20 cellular contexts compared by ENCODE assay signal in genomic region chr2:99821039-99821438, GRCh38.
DNase-seq lines count a peak whose midpoint lies in the region; ATAC-seq and TF ChIP-seq lines count a peak whose summit lies in the region.
"Had no signal": no experiment of that assay in that cellular context is flagged by ENCODE, and none has a peak within 500 bp of the region (broad histone marks: within the 10 kb centered on the region; RNA-seq: fewer than 3 reads in every experiment).

No MANE protein-coding gene starts in this region.

- H3K9me3 ChIP-seq in IMR-90 (ENCODE audit: control insufficient read depth, insufficient read depth, low read length) (no peaks in the 10 kb centered on the region), neutrophil (no peaks in the 10 kb centered on the region)
- no peaks in the 10 kb centered on the region for H3K9me3 ChIP-seq in naive thymus-derived CD4-positive, alpha-beta T cell (ENCODE audit: control insufficient read depth in 2 of 3, low read length in 3 of 3)
- H3K9me3 ChIP-seq: colonic mucosa had no signal

- H4K20me1 ChIP-seq in IMR-90 (ENCODE audit: insufficient read depth, low read length): no peaks in the 10 kb centered on the region

- DNase-seq in NCI-H748 (lab: John Stamatoyannopoulos, UW; ENCODE audit: unreplicated experiment) (peak; percentile 3), NCI-H748 treated with DMSO at 0.1 percent for 48 hours (lab: John Stamatoyannopoulos, UW) (no peak), IMR-90 (no peak)
- DNase-seq in activated CD4-positive, alpha-beta T cell treated with anti-CD3 and anti-CD28 coated beads, Interleukin-2, amount 50 U/mL, for 1 hour: no peak
- no peak for DNase-seq in naive thymus-derived CD4-positive, alpha-beta T cell
- DNase-seq: activated CD4-positive, alpha-beta T cell treated with anti-CD3 and anti-CD28 coated beads for 4 hours; activated naive CD8-positive, alpha-beta T cell treated with anti-CD3 and anti-CD28 coated beads, Interleukin-2, amount 10 ng/mL, durations not matched to agents 7 days and 5 days; colonic mucosa; DMS79 treated with DMSO at 0.1 percent for 48 hours; natural killer cell; NCI-H2107 had no signal

- peaks cover 0 to 22% (median 7%) of the 10 kb centered on the region in 5 donors for H3K36me3 Mint-ChIP-seq in naive thymus-derived CD4-positive, alpha-beta T cell
- H3K36me3 Mint-ChIP-seq: activated naive CD8-positive, alpha-beta T cell treated with anti-CD3 and anti-CD28 coated beads, Interleukin-2, amount 10 ng/mL, durations not matched to agents 7 days and 5 days; natural killer cell had no signal

- H3K4me3 Mint-ChIP-seq in naive thymus-derived CD4-positive, alpha-beta T cell: no peak overlapping the region
- H3K4me3 Mint-ChIP-seq: activated naive CD8-positive, alpha-beta T cell treated with anti-CD3 and anti-CD28 coated beads, Interleukin-2, amount 10 ng/mL, durations not matched to agents 7 days and 5 days; activated T-helper 17 cell treated with anti-CD3 and anti-CD28 coated beads, Interleukin-2, amount 50 U/mL, for 72 hours; brain; IgD-negative memory B cell; natural killer cell had no signal

- peak overlapping the region; percentile 23; the same call in 1 of the 2 replicates for H2AK5ac ChIP-seq in IMR-90 (ENCODE audit: low read depth, low read length)

- no CpG with 5 or more reads among the region's 3 CpGs for WGBS in IMR-90 (ENCODE audit: extremely low coverage in 2 of 2, insufficient read length in 1 of 2), 2 experiments

- H2AK9ac ChIP-seq in IMR-90 (replicated peaks; ENCODE audit: low read depth, low read length, poor library complexity): no peak overlapping the region

- peaks cover 0 to 5% (median 0%) of the 10 kb centered on the region in 11 donors for H3K9me3 Mint-ChIP-seq in naive thymus-derived CD4-positive, alpha-beta T cell
- H3K9me3 Mint-ChIP-seq: activated naive CD8-positive, alpha-beta T cell treated with anti-CD3 and anti-CD28 coated beads, Interleukin-2, amount 10 ng/mL, durations not matched to agents 7 days and 5 days; activated T-helper 17 cell treated with anti-CD3 and anti-CD28 coated beads, Interleukin-2, amount 50 U/mL, for 72 hours; IgD-negative memory B cell; natural killer cell had no signal

- in situ Hi-C loops in IMR-90 (cut with MboI; ENCODE audit: low sequenced_read_pairs): no loop called here

- H3K27ac ChIP-seq in IMR-90 (ENCODE audit: insufficient read depth, low read length) (no peak overlapping the region), neutrophil (no peak overlapping the region)
- H3K27ac ChIP-seq in naive thymus-derived CD4-positive, alpha-beta T cell (ENCODE audit: low read depth, low read length): no peak overlapping the region
- H3K27ac ChIP-seq: colonic mucosa, hepatocyte, HL-60, RWPE1 had no signal

- no peak overlapping the region for H2AFZ ChIP-seq in IMR-90 (replicated peaks; ENCODE audit: low read length, poor library complexity)
- H2AFZ ChIP-seq: hepatocyte had no signal

- H3K4me1 Mint-ChIP-seq in naive thymus-derived CD4-positive, alpha-beta T cell: peaks cover 0 to 2% (median 0%) of the 10 kb centered on the region in 7 donors
- H3K4me1 Mint-ChIP-seq: activated naive CD8-positive, alpha-beta T cell treated with anti-CD3 and anti-CD28 coated beads, Interleukin-2, amount 10 ng/mL, durations not matched to agents 7 days and 5 days; activated T-helper 17 cell treated with anti-CD3 and anti-CD28 coated beads, Interleukin-2, amount 50 U/mL, for 72 hours; natural killer cell had no signal

- dilution Hi-C loops in IMR-90 (cut with HindIII; ENCODE audit: low sequenced_read_pairs, unreplicated experiment): no loop called here

- no peaks in the 10 kb centered on the region for H3K27me3 ChIP-seq in IMR-90 (ENCODE audit: control insufficient read depth, insufficient read depth, low read length)
- no peaks in the 10 kb centered on the region for H3K27me3 ChIP-seq in neutrophil
- no peaks in the 10 kb centered on the region for H3K27me3 ChIP-seq in naive thymus-derived CD4-positive, alpha-beta T cell (ENCODE audit: control insufficient read depth in 2 of 2, insufficient read depth in 2 of 2, low read length in 2 of 2)
- H3K27me3 ChIP-seq: colonic mucosa, hepatocyte had no signal

- peak overlapping the region; percentile 65; the same call in 1 of the 2 replicates for H2BK120ac ChIP-seq in IMR-90 (ENCODE audit: low read depth, low read length)

- H3K4me1 ChIP-seq in IMR-90 (ENCODE audit: control insufficient read depth, insufficient read depth, low read length) (peaks cover 12% of the 10 kb centered on the region), neutrophil (ENCODE audit: control insufficient read depth in 1 of 2, insufficient read depth in 1 of 2, low read depth in 1 of 2, low read length in 1 of 2) (no peaks in the 10 kb centered on the region)
- no peaks in the 10 kb centered on the region for H3K4me1 ChIP-seq in naive thymus-derived CD4-positive, alpha-beta T cell (ENCODE audit: control insufficient read depth in 2 of 2, insufficient read depth in 2 of 2, low read length in 2 of 2)
- H3K4me1 ChIP-seq: colonic mucosa had no signal

- H4K5ac ChIP-seq in IMR-90 (ENCODE audit: low read depth, low read length): peak overlapping the region; percentile 45; the same call in 1 of the 2 replicates

- POLR2A ChIA-PET in IMR-90 (lab: Charles Lee; ENCODE audit: unreplicated experiment): no interaction called here
- POLR2A ChIA-PET in naive thymus-derived CD4-positive, alpha-beta T cell (lab: Charles Lee): no interaction called here

- no peak for TF ChIP-seq RAD21 in IMR-90 (IDR thresholded peaks at IDR 0.05; ENCODE audit: low read length)

- H4K8ac ChIP-seq in IMR-90 (ENCODE audit: low read depth in 2 of 2, low read length in 2 of 2): no peak overlapping the region; a peak in 1 of 4 replicates

- peaks cover 4 to 22% of the 10 kb centered on the region in 2 experiments for H3K79me1 ChIP-seq in IMR-90 (ENCODE audit: low read depth in 1 of 2, low read length in 2 of 2)

- TF ChIP-seq CTCF in IMR-90 (conservative IDR thresholded peaks at IDR 0.05; ENCODE audit: low read depth, low read length) (no peak), neutrophil (IDR thresholded peaks at IDR 0.05) (peak; percentile 43)

- H3K18ac ChIP-seq in IMR-90 (ENCODE audit: low read depth, low read length): no peak overlapping the region

- no peak overlapping the region for H2BK15ac ChIP-seq in IMR-90 (ENCODE audit: low read depth, low read length)

- peaks cover 0 to 4% (median 0%) of the 10 kb centered on the region in 5 donors for H3K27me3 Mint-ChIP-seq in naive thymus-derived CD4-positive, alpha-beta T cell
- H3K27me3 Mint-ChIP-seq: activated T-helper 17 cell treated with anti-CD3 and anti-CD28 coated beads, Interleukin-2, amount 50 U/mL, for 72 hours; brain; IgD-negative memory B cell had no signal

- CTCF ChIA-PET in IMR-90 (lab: Yijun Ruan, JAX): interaction anchor here (0.7 kb wide), 1 partner anchor 271 kb away, joined by 3 read pairs; no protein-coding TSS in a partner anchor
- CTCF ChIA-PET in naive thymus-derived CD4-positive, alpha-beta T cell (lab: Charles Lee): interaction anchor here (0.7 to 1.4 kb wide), 2 partner anchors 8 to 424 kb away, joined by 3 read pairs; no protein-coding TSS in a partner anchor

- H2BK5ac ChIP-seq in IMR-90 (ENCODE audit: low read depth, low read length, poor library complexity, severe bottlenecking): no peak overlapping the region

- peak overlapping the region; percentile 46 for H3K4ac ChIP-seq in IMR-90 (ENCODE audit: low read depth, low read length)

- no peak overlapping the region for H3K27ac Mint-ChIP-seq in naive thymus-derived CD4-positive, alpha-beta T cell
- H3K27ac Mint-ChIP-seq: activated naive CD8-positive, alpha-beta T cell treated with anti-CD3 and anti-CD28 coated beads, Interleukin-2, amount 10 ng/mL, durations not matched to agents 7 days and 5 days; activated T-helper 17 cell treated with anti-CD3 and anti-CD28 coated beads, Interleukin-2, amount 50 U/mL, for 72 hours; IgD-negative memory B cell; natural killer cell had no signal

- BruUV-seq in IMR-90 (replicated peaks; lab: Mats Ljungman, UMichigan): no TSS peak

- no peak overlapping the region for H3K23ac ChIP-seq in IMR-90 (ENCODE audit: low read depth, low read length)

- intact Hi-C loops in IMR-90 (cut with micrococcal nuclease): no loop called here
- intact Hi-C loops in naive thymus-derived CD4-positive, alpha-beta T cell (cut with micrococcal nuclease): no loop called here

- peak overlapping the region; percentile 58; the same call in 1 of the 2 replicates for H3K14ac ChIP-seq in IMR-90 (replicated peaks; ENCODE audit: low read depth, low read length)

- ATAC-seq in IMR-90 (ENCODE audit: low read depth) (no peak), SK-N-SH treated with all-trans-retinoic acid at 6 μM for 48 hours (0 out of 3 replicates have a peak, but pooled peaks have one; percentile 38), GM19455 (IDR thresholded peaks at IDR 0.05; ENCODE audit: unreplicated experiment) (no peak)
- ATAC-seq in naive thymus-derived CD4-positive, alpha-beta T cell: no peak
- ATAC-seq: activated T-helper 17 cell treated with anti-CD3 and anti-CD28 coated beads, Interleukin-2, amount 50 U/mL, for 72 hours; natural killer cell had no signal

- H3K4me2 ChIP-seq in IMR-90 (ENCODE audit: low read depth, low read length): no peak overlapping the region
- H3K4me2 ChIP-seq: hepatocyte had no signal

- H2BK20ac ChIP-seq in IMR-90 (ENCODE audit: low read depth, low read length): peak overlapping the region; percentile 66; the same call in 1 of the 2 replicates

- no peak overlapping the region for H3K9ac ChIP-seq in IMR-90 (ENCODE audit: low read depth, low read length)

- H3K9me1 ChIP-seq in IMR-90 (ENCODE audit: insufficient read depth, low read length): peaks cover 11% of the 10 kb centered on the region

- H3K56ac ChIP-seq in IMR-90 (ENCODE audit: extremely low read depth, insufficient read depth, low read length): no peak overlapping the region

- no peak for TF ChIP-seq POLR2A in IMR-90 (IDR thresholded peaks at IDR 0.05; ENCODE audit: low read depth, low read length)

- no peak overlapping the region for H3K4me3 ChIP-seq in IMR-90 (ENCODE audit: insufficient read depth, low read depth, low read length)
- no peak overlapping the region for H3K4me3 ChIP-seq in neutrophil (ENCODE audit: low read depth in 1 of 2, low read length in 1 of 2)
- no peak overlapping the region for H3K4me3 ChIP-seq in naive thymus-derived CD4-positive, alpha-beta T cell (ENCODE audit: low read length)
- H3K4me3 ChIP-seq: colonic mucosa, hepatocyte had no signal

- H4K91ac ChIP-seq in IMR-90 (ENCODE audit: insufficient read depth, low read depth, low read length): peak overlapping the region; percentile 58

- H3K36me3 ChIP-seq in IMR-90 (ENCODE audit: control insufficient read depth, insufficient read depth, low read length) (peaks cover 12% of the 10 kb centered on the region), neutrophil (no peaks in the 10 kb centered on the region)
- H3K36me3 ChIP-seq in naive thymus-derived CD4-positive, alpha-beta T cell (ENCODE audit: control insufficient read depth in 2 of 3, insufficient read depth in 3 of 3, low read length in 3 of 3): no peaks in the 10 kb centered on the region
- H3K36me3 ChIP-seq: colonic mucosa had no signal

TF ChIP-seq in SK-N-SH treated with all-trans-retinoic acid at 6 μM for 48 hours, 23 proteins besides CTCF, POLR2A, EP300 and RAD21 (continues in another document):
- TF ChIP-seq ESRRG (CRISPR knock-in tag; IDR thresholded peaks at IDR 0.05): no peak
- TF ChIP-seq PPARA (CRISPR knock-in tag; IDR thresholded peaks at IDR 0.05; ENCODE audit: borderline replicate concordance): no peak
